In genomic region chr18:8252371-8252770, GRCh38 we compare ENCODE assay signal across 16 cellular contexts.
A peak's percentile ranks its signal among the peaks of the same experiment; 100 is the strongest.
DNase-seq lines count a peak whose midpoint lies in the region; ATAC-seq and TF ChIP-seq lines count a peak whose summit lies in the region.
"Had no signal": no experiment of that assay in that cellular context is flagged by ENCODE, and none has a peak within 500 bp of the region (broad histone marks: within the 10 kb centered on the region; RNA-seq: fewer than 3 reads in every experiment).

No MANE protein-coding gene starts in this region.

- no peaks in the 10 kb centered on the region for H3K36me3 Mint-ChIP-seq in GM23338 (ENCODE audit: low read depth)

- H4K20me1 ChIP-seq in GM23338 (replicated peaks; ENCODE audit: insufficient read depth) (no peaks in the 10 kb centered on the region), SK-N-SH (ENCODE audit: insufficient read depth) (no peaks in the 10 kb centered on the region)

- H3K4me3 ChIP-seq in GM23338 (no peak overlapping the region), choroid plexus epithelial cell (ENCODE audit: low read depth, low read length) (no peak overlapping the region), SK-N-SH (ENCODE audit: low read depth in 2 of 2, low read length in 1 of 2) (no peak overlapping the region), dorsolateral prefrontal cortex (no peak overlapping the region)
- H3K4me3 ChIP-seq: A549 had no signal

- no peaks in the 10 kb centered on the region for H3F3A ChIP-seq in GM23338 (replicated peaks; ENCODE audit: low read depth)
- no peaks in the 10 kb centered on the region for H3F3A ChIP-seq in SK-N-SH (replicated peaks; ENCODE audit: insufficient read depth)

- H3K4me1 Mint-ChIP-seq in GM23338 = peaks cover 47% of the 10 kb centered on the region

- H3K79me2 ChIP-seq in GM23338 (replicated peaks; ENCODE audit: insufficient read depth) (no peaks in the 10 kb centered on the region), SK-N-SH (ENCODE audit: insufficient read depth) (no peaks in the 10 kb centered on the region)

- TF ChIP-seq EP300 in SK-N-SH (IDR thresholded peaks at IDR 0.05; ENCODE audit: borderline replicate concordance in 1 of 2, low read depth in 1 of 2, low read length in 1 of 2) = no peak

- DNase-seq in GM23338 (ENCODE audit: low spot score) (peak; percentile 20), amniotic epithelial cell (ENCODE audit: low read depth) (peak; percentile 6), choroid plexus epithelial cell (ENCODE audit: low read depth) (peak; percentile 12), myocyte (ENCODE audit: low read depth) (peak; percentile 15), SK-N-SH (no peak), dorsolateral prefrontal cortex (no peak)
- no peak for DNase-seq in effector CD8-positive, alpha-beta T cell (lab: John Stamatoyannopoulos, UW)
- DNase-seq: AML-193; Caco-2; CD4-positive, alpha-beta T cell; HFFc6 had no signal

- POLR2A ChIA-PET in SK-N-SH (lab: Yijun Ruan, JAX) = no interaction called here

- H2AFZ ChIP-seq in GM23338 (no peak overlapping the region), SK-N-SH (ENCODE audit: low read depth) (no peak overlapping the region)

- H3K4me3 Mint-ChIP-seq in GM23338 = no peak overlapping the region
- H3K4me3 Mint-ChIP-seq: CD4-positive, alpha-beta T cell; HFFc6 had no signal

- no peaks in the 10 kb centered on the region for H3K9me3 ChIP-seq in SK-N-SH
- H3K9me3 ChIP-seq: A549, Caco-2 had no signal

- no peak for TF ChIP-seq CTCF in GM23338 (conservative IDR thresholded peaks at IDR 0.05; ENCODE audit: low read depth in 2 of 2)
- TF ChIP-seq CTCF in choroid plexus epithelial cell (conservative IDR thresholded peaks at IDR 0.05; ENCODE audit: low read depth, low read length) = no peak
- TF ChIP-seq CTCF in SK-N-SH (IDR thresholded peaks at IDR 0.05) = no peak
- TF ChIP-seq CTCF in dorsolateral prefrontal cortex (IDR thresholded peaks at IDR 0.05 in 54 of 56, conservative IDR thresholded peaks at IDR 0.05 in 2 of 56; ENCODE audit: low read depth in 1 of 56, partially characterized antibody in 56 of 56) = no peak

- H3K27ac ChIP-seq in GM23338 (ENCODE audit: low read depth) (no peak overlapping the region), SK-N-SH (ENCODE audit: low read depth in 2 of 2, low read length in 1 of 2) (peak overlapping the region in 1 of 2 experiments; percentile 97; a peak in 2 of 4 replicates), dorsolateral prefrontal cortex (no peak overlapping the region)
- H3K27ac ChIP-seq: 22Rv1, A549, C4-2B had no signal

- H3K9me3 Mint-ChIP-seq in GM23338 = no peaks in the 10 kb centered on the region
- H3K9me3 Mint-ChIP-seq: CD4-positive, alpha-beta T cell; HFFc6 had no signal

- H3K27me3 ChIP-seq in GM23338 (ENCODE audit: insufficient read depth) = no peaks in the 10 kb centered on the region
- no peaks in the 10 kb centered on the region for H3K27me3 ChIP-seq in SK-N-SH (ENCODE audit: insufficient read depth)
- H3K27me3 ChIP-seq in dorsolateral prefrontal cortex = no peaks in the 10 kb centered on the region

- peaks cover 2% of the 10 kb centered on the region for H3K27me3 Mint-ChIP-seq in GM23338 (ENCODE audit: insufficient read depth, low read depth, poor library complexity)
- H3K27me3 Mint-ChIP-seq: CD4-positive, alpha-beta T cell had no signal

- H3K4me2 ChIP-seq in GM23338 = peak overlapping the region; percentile 12
- H3K4me2 ChIP-seq in SK-N-SH = no peak overlapping the region
- H3K4me2 ChIP-seq: A549 had no signal

- intact Hi-C loops in dorsolateral prefrontal cortex (cut with DNase I) = no loop called here

- CTCF ChIA-PET in SK-N-SH (lab: Yijun Ruan, JAX) = interaction anchor here (0.6 to 1.9 kb wide), 2 partner anchors 17 to 272 kb away, joined by 3 to 7 read pairs; no protein-coding TSS in a partner anchor

- no peaks in the 10 kb centered on the region for H3K36me3 ChIP-seq in GM23338 (ENCODE audit: insufficient read depth)
- H3K36me3 ChIP-seq in SK-N-SH (replicated peaks in 1 of 2; ENCODE audit: control insufficient read depth in 1 of 2, insufficient read depth in 2 of 2, low read length in 1 of 2) = no peaks in the 10 kb centered on the region

- WGBS in SK-N-SH (ENCODE audit: low lambda C conversion rate) = 69% methylated on average over 3 of the region's 3 CpGs

- no peak overlapping the region for H3K27ac Mint-ChIP-seq in GM23338
- H3K27ac Mint-ChIP-seq: CD4-positive, alpha-beta T cell; HFFc6 had no signal

- TF ChIP-seq RAD21 in SK-N-SH (IDR thresholded peaks at IDR 0.05; ENCODE audit: low read length) = no peak

- H3K9ac ChIP-seq in SK-N-SH = no peak overlapping the region

- H3K9me2 ChIP-seq in GM23338 (ENCODE audit: insufficient read depth) = no peaks in the 10 kb centered on the region
- no peaks in the 10 kb centered on the region for H3K9me2 ChIP-seq in SK-N-SH

- ATAC-seq in GM23338 (peak; percentile 69), HG02884 (IDR thresholded peaks at IDR 0.05; ENCODE audit: unreplicated experiment) (no peak)
- ATAC-seq: A549, HCT116 had no signal

- H3K4me1 ChIP-seq in GM23338 (ENCODE audit: insufficient read depth) (peaks cover 48% of the 10 kb centered on the region), SK-N-SH (ENCODE audit: control insufficient read depth in 1 of 2, insufficient read depth in 2 of 2, low read depth in 1 of 2, low read length in 1 of 2) (peaks cover 0 to 48% of the 10 kb centered on the region in 2 experiments; a peak in 2 of 4 replicates)
- H3K4me1 ChIP-seq: A549, Caco-2 had no signal

TF ChIP-seq in SK-N-SH, 30 proteins besides CTCF, POLR2A, EP300 and RAD21:
- TF ChIP-seq NRF1 (IDR thresholded peaks at IDR 0.05; ENCODE audit: low read depth, low read length) (no peak), TCF12 (IDR thresholded peaks at IDR 0.05) (no peak), MXI1 (IDR thresholded peaks at IDR 0.05; ENCODE audit: low read depth, low read length) (no peak), FOXJ3 (CRISPR knock-in tag; IDR thresholded peaks at IDR 0.05) (no peak), GABPA (IDR thresholded peaks at IDR 0.05; ENCODE audit: low read depth) (no peak), JUND (IDR thresholded peaks at IDR 0.05) (no peak), REST (IDR thresholded peaks at IDR 0.05; ENCODE audit: low read depth, low read length) (no peak), FOXM1 (IDR thresholded peaks at IDR 0.05; ENCODE audit: low read depth) (no peak), PBX3 (IDR thresholded peaks at IDR 0.05) (no peak), USF1 (IDR thresholded peaks at IDR 0.05; ENCODE audit: borderline replicate concordance, low read depth) (no peak), RXRA (IDR thresholded peaks at IDR 0.05; ENCODE audit: borderline replicate concordance, low read depth) (no peak)

Comparison
In these comparisons a context has a peak if more than half of its experiments do, and no peak if none do; other contexts are left out.
1. DNase-seq: peak in GM23338 (single experiment), amniotic epithelial cell (single experiment), choroid plexus epithelial cell (single experiment) and myocyte (single experiment); none in effector CD8-positive, alpha-beta T cell (single experiment), SK-N-SH (single experiment) and dorsolateral prefrontal cortex (0 of 10).